ENCODE assay signal across 18 cellular contexts in genomic region chr10:13317474-13317873, GRCh38.
"Had no signal": no experiment of that assay in that cellular context is flagged by ENCODE, and none has a peak within 500 bp of the region (broad histone marks: within the 10 kb centered on the region; RNA-seq: fewer than 3 reads in every experiment).

No MANE protein-coding gene starts in this region.

- H3K36me3 Mint-ChIP-seq: activated naive CD4-positive, alpha-beta T cell treated with anti-CD3 and anti-CD28 coated beads, Interleukin-2, amount 50 U/mL, for 72 hours had no signal

- DNase-seq: activated B cell treated with CpG ODN at 0.5 μM for 24 hours; activated CD4-positive, alpha-beta T cell treated with anti-CD3 and anti-CD28 coated beads, Interleukin-2, amount 10 ng/mL, durations not matched to agents 24 days and 14 days; activated CD8-positive, alpha-beta memory T cell treated with anti-CD3 and anti-CD28 coated beads, Interleukin-2, amount 50 U/mL, for 4 hours; activated CD8-positive, alpha-beta T cell treated with anti-CD3 and anti-CD28 coated beads, Interleukin-2, amount 10 ng/mL, durations not matched to agents 7 days and 5 days; activated T-cell treated with anti-CD3 and anti-CD28 coated beads, Interleukin-2, amount 50 U/mL, for 48 hours; caudate nucleus; colonic mucosa; foreskin melanocyte; head of caudate nucleus; psoas muscle; sigmoid colon; stimulated activated CD4-positive, alpha-beta T cell treated with anti-CD3 and anti-CD28 coated beads, Interleukin-1b, Interleukin-23, amount 100 ng/mL, for 48 hours; stimulated activated naive CD8-positive, alpha-beta T cell treated with anti-CD3 and anti-CD28 coated beads, Interleukin-15, amount 100 ng/mL, for 72 hours; SW 1271 had no signal

- H3K9me3 Mint-ChIP-seq: activated B cell treated with CpG ODN at 0.5 μM for 24 hours; activated CD4-positive, alpha-beta T cell treated with anti-CD3 and anti-CD28 coated beads, Interleukin-2, amount 10 ng/mL, durations not matched to agents 24 days and 14 days; activated naive CD4-positive, alpha-beta T cell treated with anti-CD3 and anti-CD28 coated beads, Interleukin-2, amount 50 U/mL, for 72 hours; memory B cell; nephron; stimulated activated naive CD8-positive, alpha-beta T cell treated with anti-CD3 and anti-CD28 coated beads, Interleukin-15, amount 100 ng/mL, for 72 hours; type B pancreatic cell had no signal

- H3K9me3 ChIP-seq: colonic mucosa, psoas muscle, sigmoid colon had no signal

- H3K27ac Mint-ChIP-seq: activated B cell treated with CpG ODN at 0.5 μM for 24 hours; activated CD4-positive, alpha-beta T cell treated with anti-CD3 and anti-CD28 coated beads, Interleukin-2, amount 10 ng/mL, durations not matched to agents 24 days and 14 days; activated CD8-positive, alpha-beta T cell treated with anti-CD3 and anti-CD28 coated beads, Interleukin-2, amount 10 ng/mL, durations not matched to agents 7 days and 5 days; memory B cell; nephron; type B pancreatic cell had no signal

- H3K27me3 Mint-ChIP-seq: activated B cell treated with CpG ODN at 0.5 μM for 24 hours; activated CD4-positive, alpha-beta T cell treated with anti-CD3 and anti-CD28 coated beads, Interleukin-2, amount 10 ng/mL, durations not matched to agents 24 days and 14 days; memory B cell; stimulated activated naive CD8-positive, alpha-beta T cell treated with anti-CD3 and anti-CD28 coated beads, Interleukin-15, amount 100 ng/mL, for 72 hours; type B pancreatic cell had no signal

- H3K36me3 ChIP-seq: colonic mucosa had no signal

- ATAC-seq: activated CD8-positive, alpha-beta T cell treated with anti-CD3 and anti-CD28 coated beads, Interleukin-2, amount 10 ng/mL, durations not matched to agents 7 days and 5 days; activated naive CD4-positive, alpha-beta T cell treated with anti-CD3 and anti-CD28 coated beads, Interleukin-2, amount 50 U/mL, for 72 hours; psoas muscle; stimulated activated naive CD8-positive, alpha-beta T cell treated with anti-CD3 and anti-CD28 coated beads, Interleukin-15, amount 100 ng/mL, for 72 hours had no signal

- H3K27ac ChIP-seq: colonic mucosa, psoas muscle, sigmoid colon had no signal

- H3K4me1 ChIP-seq: colonic mucosa, psoas muscle, sigmoid colon had no signal

- H3K27me3 ChIP-seq: colonic mucosa, sigmoid colon had no signal

- H3K4me3 ChIP-seq: colonic mucosa, psoas muscle, sigmoid colon had no signal

- H3K4me1 Mint-ChIP-seq: activated B cell treated with CpG ODN at 0.5 μM for 24 hours; activated CD4-positive, alpha-beta T cell treated with anti-CD3 and anti-CD28 coated beads, Interleukin-2, amount 10 ng/mL, durations not matched to agents 24 days and 14 days; memory B cell; stimulated activated naive CD8-positive, alpha-beta T cell treated with anti-CD3 and anti-CD28 coated beads, Interleukin-15, amount 100 ng/mL, for 72 hours had no signal

- H3K4me3 Mint-ChIP-seq: activated B cell treated with CpG ODN at 0.5 μM for 24 hours; activated CD4-positive, alpha-beta T cell treated with anti-CD3 and anti-CD28 coated beads, Interleukin-2, amount 10 ng/mL, durations not matched to agents 24 days and 14 days; activated CD8-positive, alpha-beta T cell treated with anti-CD3 and anti-CD28 coated beads, Interleukin-2, amount 10 ng/mL, durations not matched to agents 7 days and 5 days; memory B cell; nephron; stimulated activated naive CD8-positive, alpha-beta T cell treated with anti-CD3 and anti-CD28 coated beads, Interleukin-15, amount 100 ng/mL, for 72 hours; type B pancreatic cell had no signal
